In genomic region chr20:35729836-35730582, GRCh38 we compare ENCODE assay signal across 1 cellular context.
TF ChIP-seq lines count a peak whose summit lies in the region.

No MANE protein-coding gene starts in this region.

TF ChIP-seq in K562, 482 proteins besides CTCF, POLR2A, EP300 and RAD21:
- TF ChIP-seq RBFOX2 (IDR thresholded peaks at IDR 0.05; ENCODE audit: low read depth, low read length) (peak; percentile 30), ZNF280B (CRISPR knock-in tag; IDR thresholded peaks at IDR 0.05) (no peak), POLR2H (tag; IDR thresholded peaks at IDR 0.05; ENCODE audit: low read depth) (0 out of 2 replicates have a peak, but pooled peaks have one; percentile 3), POLR2AphosphoS2 (IDR thresholded peaks at IDR 0.05; ENCODE audit: low read length) (peak; percentile 74; the same call in 1 of the 2 replicates), THAP12 (CRISPR knock-in tag; IDR thresholded peaks at IDR 0.05) (no peak), ETS2 (tag; IDR thresholded peaks at IDR 0.05; ENCODE audit: borderline replicate concordance, poor library complexity, severe bottlenecking) (no peak)
